Comparison of ENCODE assay signal across 23 cellular contexts in the genomic region with DNA sequence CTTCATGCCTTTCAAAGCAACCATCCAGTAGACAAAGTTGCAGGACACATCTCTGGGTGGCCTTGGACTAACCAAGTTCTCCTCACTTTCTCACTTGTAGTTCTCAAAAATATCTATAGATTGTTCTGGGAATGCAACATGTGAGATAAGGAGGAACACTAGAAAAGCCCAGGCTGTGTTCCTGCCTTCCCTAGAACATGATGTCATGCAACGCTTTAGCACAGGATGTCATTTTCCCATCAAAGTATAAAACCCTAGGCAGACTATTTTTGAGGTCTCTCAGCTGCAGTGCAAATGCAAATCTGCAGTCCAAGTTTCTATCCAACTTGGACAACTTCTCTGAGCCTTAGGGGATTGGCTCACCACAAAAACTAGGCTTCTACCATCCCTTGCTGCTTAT.
DNase-seq lines count a peak whose midpoint lies in the region; ATAC-seq, FAIRE-seq and TF ChIP-seq lines count a peak whose summit lies in the region.
"Had no signal": no experiment of that assay in that cellular context is flagged by ENCODE, and none has a peak within 500 bp of the region (broad histone marks: within the 10 kb centered on the region; RNA-seq: fewer than 3 reads in every experiment).

No MANE protein-coding gene starts in this region.

- H3K4me3 ChIP-seq in HepG2 (replicated peaks in 1 of 3; ENCODE audit: insufficient read depth in 1 of 3, low read depth in 2 of 3, low read length in 3 of 3): no peak overlapping the region
- no peak overlapping the region for H3K4me3 ChIP-seq in right lobe of liver
- H3K4me3 ChIP-seq in pancreas: no peak overlapping the region
- H3K4me3 ChIP-seq in CD8-positive, alpha-beta memory T cell (ENCODE audit: low read length): no peak overlapping the region
- H3K4me3 ChIP-seq: A549; BLaER1 treated with 17β-estradiol and CSF1 and Interleukin-3, amounts not matched to agents 10 nM and 100 nM; GM12878 had no signal

- no peak for ATAC-seq in HepG2
- no peak for ATAC-seq in right lobe of liver
- peak; percentile 54 to 62 (median 58) for ATAC-seq in pancreas
- ATAC-seq: A549; CD8-positive, alpha-beta T cell; GM12878 had no signal

- POLR2A ChIA-PET in HepG2 (lab: Yijun Ruan, JAX): no interaction called here
- POLR2A ChIA-PET in CD8-positive, alpha-beta memory T cell (lab: Charles Lee): no interaction called here

- no peak overlapping the region for H2AFZ ChIP-seq in HepG2 (ENCODE audit: low read length)

- no peak for TF ChIP-seq POLR2A in HepG2 (IDR thresholded peaks at IDR 0.05; ENCODE audit: insufficient read depth in 1 of 2, low read depth in 2 of 2, low read length in 2 of 2)
- TF ChIP-seq POLR2A in right lobe of liver (IDR thresholded peaks at IDR 0.05): no peak

- H3K4me1 Mint-ChIP-seq in CD8-positive, alpha-beta memory T cell: no peaks in the 10 kb centered on the region
- H3K4me1 Mint-ChIP-seq: B cell had no signal

- no peak overlapping the region for H3K9ac ChIP-seq in HepG2 (ENCODE audit: insufficient read depth, low read depth, low read length)
- H3K9ac ChIP-seq: BLaER1 treated with 17β-estradiol and CSF1 and Interleukin-3, amounts not matched to agents 10 nM and 100 nM had no signal

- 0% methylated on average over 1 of the region's 1 CpG for WGBS in HepG2 (ENCODE audit: low lambda C conversion rate)
- 29% methylated on average over 1 of the region's 1 CpG for WGBS in right lobe of liver (ENCODE audit: insufficient coverage, low coverage, low lambda C conversion rate, missing lambda C conversion rate)
- 38 to 39% methylated on average over 1 of the region's 1 CpG for WGBS in pancreas, 2 donors

- H3K27ac ChIP-seq in HepG2 (ENCODE audit: extremely low read length, insufficient read depth, low read length) (no peak overlapping the region), right lobe of liver (no peak overlapping the region), pancreas (no peak overlapping the region)
- H3K27ac ChIP-seq in CD8-positive, alpha-beta memory T cell (ENCODE audit: low read depth, low read length): no peak overlapping the region
- H3K27ac ChIP-seq: 22Rv1; A549; BLaER1 treated with 17β-estradiol and CSF1 and Interleukin-3, amounts not matched to agents 10 nM and 100 nM; C4-2B had no signal

- H3K27me3 ChIP-seq in HepG2 (ENCODE audit: control insufficient read depth in 1 of 2, insufficient read depth in 2 of 2, low read length in 2 of 2) (no peaks in the 10 kb centered on the region), right lobe of liver (no peaks in the 10 kb centered on the region), pancreas (no peaks in the 10 kb centered on the region)
- H3K27me3 ChIP-seq in CD8-positive, alpha-beta memory T cell (ENCODE audit: insufficient read depth, low read length, poor library complexity, severe bottlenecking): no peaks in the 10 kb centered on the region
- H3K27me3 ChIP-seq: BLaER1 treated with 17β-estradiol and CSF1 and Interleukin-3, amounts not matched to agents 10 nM and 100 nM had no signal

- intact Hi-C loops in HepG2 (cut with micrococcal nuclease; ENCODE audit: unreplicated experiment) (no loop called here), right lobe of liver (cut with DNase I) (no loop called here), pancreas (cut with DNase I) (no loop called here), head of caudate nucleus (cut with DNase I) (no loop called here)

- no peaks in the 10 kb centered on the region for H3K27me3 Mint-ChIP-seq in CD8-positive, alpha-beta memory T cell
- H3K27me3 Mint-ChIP-seq: B cell; CD4-positive, alpha-beta T cell had no signal

- no peak overlapping the region for H3K4me3 Mint-ChIP-seq in CD8-positive, alpha-beta memory T cell
- H3K4me3 Mint-ChIP-seq: B cell; CD4-positive, alpha-beta T cell; CD8-positive, alpha-beta T cell had no signal

- no peak for FAIRE-seq in HepG2 (lab: Jason Lieb, UNC)
- no peak for FAIRE-seq in pancreas (lab: Jason Lieb, UNC)
- FAIRE-seq: A549, GM12878, GM12892, GM18507 had no signal

- no peak overlapping the region for H3K27ac Mint-ChIP-seq in CD8-positive, alpha-beta memory T cell
- H3K27ac Mint-ChIP-seq: B cell; CD4-positive, alpha-beta T cell; CD8-positive, alpha-beta T cell had no signal

- no peak for TF ChIP-seq EP300 in HepG2 (IDR thresholded peaks at IDR 0.05; ENCODE audit: low read depth in 2 of 2, low read length in 2 of 2)
- TF ChIP-seq EP300 in HepG2 (CRISPR knock-in tag; IDR thresholded peaks at IDR 0.05; ENCODE audit: borderline replicate concordance): no peak

- H3K9me3 ChIP-seq in HepG2 (ENCODE audit: low read length): peaks cover 35% of the 10 kb centered on the region
- H3K9me3 ChIP-seq in right lobe of liver: no peaks in the 10 kb centered on the region
- no peaks in the 10 kb centered on the region for H3K9me3 ChIP-seq in pancreas
- no peaks in the 10 kb centered on the region for H3K9me3 ChIP-seq in CD8-positive, alpha-beta memory T cell (ENCODE audit: low read length)
- H3K9me3 ChIP-seq: A549; BLaER1 treated with 17β-estradiol and CSF1 and Interleukin-3, amounts not matched to agents 10 nM and 100 nM had no signal

- no peaks in the 10 kb centered on the region for H3K79me2 ChIP-seq in HepG2 (ENCODE audit: insufficient read depth, low read length)

- TF ChIP-seq CTCF in HepG2 (CRISPR knock-in tag; IDR thresholded peaks at IDR 0.05) (no peak), right lobe of liver (IDR thresholded peaks at IDR 0.05) (no peak), pancreas (IDR thresholded peaks at IDR 0.05) (no peak)

- in situ Hi-C loops in HepG2 (cut with HindIII; ENCODE audit: extremely low pct_ligation_motif_present, low pct_unique_long_range_greater_than_20kb): no loop called here

- H3K36me3 Mint-ChIP-seq in CD8-positive, alpha-beta memory T cell: no peaks in the 10 kb centered on the region
- H3K36me3 Mint-ChIP-seq: CD8-positive, alpha-beta T cell had no signal

- CTCF ChIA-PET in HepG2 (lab: Yijun Ruan, JAX; ENCODE audit: low intra/inter-chr PET ratio, low total read pairs): no interaction called here
- CTCF ChIA-PET in CD8-positive, alpha-beta memory T cell (lab: Charles Lee): no interaction called here

- no peak for TF ChIP-seq RAD21 in HepG2 (CRISPR knock-in tag; IDR thresholded peaks at IDR 0.05)

- BruUV-seq in HepG2 (replicated peaks; lab: Mats Ljungman, UMichigan): no TSS peak

- H3K4me1 ChIP-seq in HepG2 (ENCODE audit: insufficient read depth, low read length) (no peaks in the 10 kb centered on the region), right lobe of liver (no peaks in the 10 kb centered on the region), pancreas (peaks cover 8 to 15% (median 15%) of the 10 kb centered on the region in 3 donors)
- no peaks in the 10 kb centered on the region for H3K4me1 ChIP-seq in CD8-positive, alpha-beta memory T cell (ENCODE audit: insufficient read depth, low read length)
- H3K4me1 ChIP-seq: A549; BLaER1 treated with 17β-estradiol and CSF1 and Interleukin-3, amounts not matched to agents 10 nM and 100 nM had no signal

- H3K36me3 ChIP-seq in HepG2 (replicated peaks in 1 of 2; ENCODE audit: control insufficient read depth in 1 of 2, insufficient read depth in 2 of 2, low read length in 2 of 2) (no peaks in the 10 kb centered on the region), right lobe of liver (no peaks in the 10 kb centered on the region), pancreas (no peaks in the 10 kb centered on the region)
- no peaks in the 10 kb centered on the region for H3K36me3 ChIP-seq in CD8-positive, alpha-beta memory T cell (ENCODE audit: insufficient read depth, low read length)
- H3K36me3 ChIP-seq: BLaER1 treated with 17β-estradiol and CSF1 and Interleukin-3, amounts not matched to agents 10 nM and 100 nM had no signal

- H3K4me2 ChIP-seq in HepG2 (ENCODE audit: low read depth, low read length): no peak overlapping the region
- H3K4me2 ChIP-seq: A549; BLaER1 treated with 17β-estradiol and CSF1 and Interleukin-3, amounts not matched to agents 10 nM and 100 nM had no signal

- no peak for DNase-seq in HepG2 (ENCODE audit: low spot score)
- no peak for DNase-seq in right lobe of liver
- DNase-seq in pancreas: no peak
- no peak for DNase-seq in CD8-positive, alpha-beta memory T cell
- DNase-seq in head of caudate nucleus: no peak
- DNase-seq: AML-193; CD4-positive, alpha-beta T cell; CD8-positive, alpha-beta T cell; COR-L47; DMS 273 treated with DMSO at 0.1 percent for 48 hours; DMS153; DMS79; DND-41; EL; GDM1 had no signal

- no peaks in the 10 kb centered on the region for H4K20me1 ChIP-seq in HepG2 (ENCODE audit: insufficient read depth, low read length)
- H4K20me1 ChIP-seq: BLaER1 treated with 17β-estradiol and CSF1 and Interleukin-3, amounts not matched to agents 10 nM and 100 nM had no signal

- peaks cover 2 to 21% (median 9%) of the 10 kb centered on the region in 5 donors for H3K9me3 Mint-ChIP-seq in CD8-positive, alpha-beta memory T cell

TF ChIP-seq in HepG2, 621 proteins besides CTCF, POLR2A, EP300 and RAD21:
- TF ChIP-seq NCOA1 (CRISPR knock-in tag; IDR thresholded peaks at IDR 0.05): no peak
- TF ChIP-seq ZNF121 (CRISPR knock-in tag; IDR thresholded peaks at IDR 0.05): no peak
- TF ChIP-seq KDM3A (CRISPR knock-in tag; IDR thresholded peaks at IDR 0.05; ENCODE audit: low read depth): no peak
- TF ChIP-seq ATF7 (IDR thresholded peaks at IDR 0.05): peak; percentile 45; the same call in 1 of the 2 replicates
- TF ChIP-seq ATF7 (CRISPR knock-in tag; IDR thresholded peaks at IDR 0.05): no peak
- no peak for TF ChIP-seq ZNF704 (CRISPR knock-in tag; IDR thresholded peaks at IDR 0.05; ENCODE audit: borderline replicate concordance)
- TF ChIP-seq, protein P1, sequence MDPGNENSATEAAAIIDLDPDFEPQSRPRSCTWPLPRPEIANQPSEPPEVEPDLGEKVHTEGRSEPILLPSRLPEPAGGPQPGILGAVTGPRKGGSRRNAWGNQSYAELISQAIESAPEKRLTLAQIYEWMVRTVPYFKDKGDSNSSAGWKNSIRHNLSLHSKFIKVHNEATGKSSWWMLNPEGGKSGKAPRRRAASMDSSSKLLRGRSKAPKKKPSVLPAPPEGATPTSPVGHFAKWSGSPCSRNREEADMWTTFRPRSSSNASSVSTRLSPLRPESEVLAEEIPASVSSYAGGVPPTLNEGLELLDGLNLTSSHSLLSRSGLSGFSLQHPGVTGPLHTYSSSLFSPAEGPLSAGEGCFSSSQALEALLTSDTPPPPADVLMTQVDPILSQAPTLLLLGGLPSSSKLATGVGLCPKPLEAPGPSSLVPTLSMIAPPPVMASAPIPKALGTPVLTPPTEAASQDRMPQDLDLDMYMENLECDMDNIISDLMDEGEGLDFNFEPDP (CRISPR knock-in tag; conservative IDR thresholded peaks at IDR 0.05): no peak
- TF ChIP-seq CHCHD3 (CRISPR knock-in tag; IDR thresholded peaks at IDR 0.05): no peak
- TF ChIP-seq TRIM24 (CRISPR knock-in tag; IDR thresholded peaks at IDR 0.05): no peak

Comparison
In these comparisons a context has a peak if more than half of its experiments do, and no peak if none do; other contexts are left out.
1. ATAC-seq: peak in pancreas (4 of 4); none in HepG2 (single experiment) and right lobe of liver (0 of 4).